Comparison of ENCODE assay signal across 1 cellular context in the genomic region with DNA sequence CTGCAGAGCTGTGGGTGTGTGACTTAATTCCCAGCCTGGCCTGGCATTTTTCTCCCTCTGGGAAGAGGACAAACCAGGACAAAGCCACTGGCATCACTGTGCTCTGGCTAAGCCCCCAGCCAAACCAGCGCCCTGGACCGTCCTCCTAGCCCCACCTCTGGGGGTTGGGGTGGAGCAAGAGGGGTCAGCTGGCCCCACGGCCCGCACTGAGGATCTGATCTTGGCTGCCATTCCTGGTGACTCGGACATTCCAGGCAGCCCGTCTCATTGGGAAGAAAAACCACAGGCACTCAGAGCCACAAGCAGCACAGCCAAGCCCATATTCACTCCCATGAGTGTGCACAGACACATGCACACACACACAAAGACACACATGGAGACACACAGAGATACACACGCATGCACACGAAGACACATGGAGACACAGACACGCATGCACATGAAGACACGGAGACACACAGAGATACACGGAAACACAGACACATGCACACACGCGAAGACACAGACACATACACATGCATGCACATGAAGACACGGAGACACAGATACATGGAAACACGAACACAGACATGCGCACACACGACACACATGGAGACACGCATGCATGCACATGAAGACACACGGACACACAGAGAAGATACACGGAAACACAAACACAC.
TF ChIP-seq lines count a peak whose summit lies in the region.

No MANE protein-coding gene starts in this region.

TF ChIP-seq in WTC11, 78 proteins besides CTCF, POLR2A, EP300 and RAD21 (continued from another document):
- TF ChIP-seq, protein P1, sequence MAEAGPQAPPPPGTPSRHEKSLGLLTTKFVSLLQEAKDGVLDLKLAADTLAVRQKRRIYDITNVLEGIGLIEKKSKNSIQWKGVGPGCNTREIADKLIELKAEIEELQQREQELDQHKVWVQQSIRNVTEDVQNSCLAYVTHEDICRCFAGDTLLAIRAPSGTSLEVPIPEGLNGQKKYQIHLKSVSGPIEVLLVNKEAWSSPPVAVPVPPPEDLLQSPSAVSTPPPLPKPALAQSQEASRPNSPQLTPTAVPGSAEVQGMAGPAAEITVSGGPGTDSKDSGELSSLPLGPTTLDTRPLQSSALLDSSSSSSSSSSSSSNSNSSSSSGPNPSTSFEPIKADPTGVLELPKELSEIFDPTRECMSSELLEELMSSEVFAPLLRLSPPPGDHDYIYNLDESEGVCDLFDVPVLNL (CRISPR knock-in tag; IDR thresholded peaks at IDR 0.05; ENCODE audit: borderline replicate concordance, low read depth), result no peak
- TF ChIP-seq KAT7 (CRISPR knock-in tag; IDR thresholded peaks at IDR 0.05; ENCODE audit: borderline replicate concordance), result no peak
- TF ChIP-seq ZNF423 (CRISPR knock-in tag; IDR thresholded peaks at IDR 0.05), result no peak
- TF ChIP-seq NFYB (CRISPR knock-in tag; conservative IDR thresholded peaks at IDR 0.05; ENCODE audit: low read depth), result no peak
- TF ChIP-seq, protein P2, sequence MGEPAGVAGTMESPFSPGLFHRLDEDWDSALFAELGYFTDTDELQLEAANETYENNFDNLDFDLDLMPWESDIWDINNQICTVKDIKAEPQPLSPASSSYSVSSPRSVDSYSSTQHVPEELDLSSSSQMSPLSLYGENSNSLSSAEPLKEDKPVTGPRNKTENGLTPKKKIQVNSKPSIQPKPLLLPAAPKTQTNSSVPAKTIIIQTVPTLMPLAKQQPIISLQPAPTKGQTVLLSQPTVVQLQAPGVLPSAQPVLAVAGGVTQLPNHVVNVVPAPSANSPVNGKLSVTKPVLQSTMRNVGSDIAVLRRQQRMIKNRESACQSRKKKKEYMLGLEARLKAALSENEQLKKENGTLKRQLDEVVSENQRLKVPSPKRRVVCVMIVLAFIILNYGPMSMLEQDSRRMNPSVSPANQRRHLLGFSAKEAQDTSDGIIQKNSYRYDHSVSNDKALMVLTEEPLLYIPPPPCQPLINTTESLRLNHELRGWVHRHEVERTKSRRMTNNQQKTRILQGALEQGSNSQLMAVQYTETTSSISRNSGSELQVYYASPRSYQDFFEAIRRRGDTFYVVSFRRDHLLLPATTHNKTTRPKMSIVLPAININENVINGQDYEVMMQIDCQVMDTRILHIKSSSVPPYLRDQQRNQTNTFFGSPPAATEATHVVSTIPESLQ (CRISPR knock-in tag; IDR thresholded peaks at IDR 0.05), result no peak
- no peak for TF ChIP-seq TEAD1 (CRISPR knock-in tag; IDR thresholded peaks at IDR 0.05)
TF ChIP-seq in WTC11: peak in this region for 0.
